Comparison of ENCODE assay signal across 8 cellular contexts in genomic region chr19:3761382-3762129, GRCh38. TPM values are rescaled to one million over a fixed set of nuclear protein-coding genes. Genes with fewer than 3 reads are reported as not detected.
DNase-seq lines count a peak whose midpoint lies in the region; ATAC-seq and TF ChIP-seq lines count a peak whose summit lies in the region.

A gene with protein sequence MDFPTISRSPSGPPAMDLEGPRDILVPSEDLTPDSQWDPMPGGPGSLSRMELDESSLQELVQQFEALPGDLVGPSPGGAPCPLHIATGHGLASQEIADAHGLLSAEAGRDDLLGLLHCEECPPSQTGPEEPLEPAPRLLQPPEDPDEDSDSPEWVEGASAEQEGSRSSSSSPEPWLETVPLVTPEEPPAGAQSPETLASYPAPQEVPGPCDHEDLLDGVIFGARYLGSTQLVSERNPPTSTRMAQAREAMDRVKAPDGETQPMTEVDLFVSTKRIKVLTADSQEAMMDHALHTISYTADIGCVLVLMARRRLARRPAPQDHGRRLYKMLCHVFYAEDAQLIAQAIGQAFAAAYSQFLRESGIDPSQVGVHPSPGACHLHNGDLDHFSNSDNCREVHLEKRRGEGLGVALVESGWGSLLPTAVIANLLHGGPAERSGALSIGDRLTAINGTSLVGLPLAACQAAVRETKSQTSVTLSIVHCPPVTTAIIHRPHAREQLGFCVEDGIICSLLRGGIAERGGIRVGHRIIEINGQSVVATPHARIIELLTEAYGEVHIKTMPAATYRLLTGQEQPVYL (minus strand): TSS chr19:3761692. CDS start chr19:3760264, 1,428 bp downstream.

- peak; percentile 87 for TF ChIP-seq CTCF in HFFc6 (IDR thresholded peaks at IDR 0.05)
- TF ChIP-seq CTCF in SU-DHL-6 (IDR thresholded peaks at IDR 0.05; ENCODE audit: insufficient read depth, low read length, poor library complexity, severe bottlenecking): peak; percentile 69
- peak; percentile 94 for TF ChIP-seq CTCF in parathyroid adenoma (IDR thresholded peaks at IDR 0.05)
- TF ChIP-seq CTCF in tibial artery (IDR thresholded peaks at IDR 0.05): peak; percentile 70

- H2AFZ ChIP-seq in SU-DHL-6 (ENCODE audit: low read depth, low read length, severe bottlenecking) (peak within 1 kb of the TSS; percentile 92), parathyroid adenoma (peak within 1 kb of the TSS; percentile 98)

- H3K36me3 Mint-ChIP-seq in HFFc6 (ENCODE audit: low read depth): peaks cover 9% of the 10 kb centered on the region; the same call in 1 of the 2 replicates
- peaks cover 10% of the 10 kb centered on the region for H3K36me3 Mint-ChIP-seq in activated naive CD8-positive, alpha-beta T cell treated with anti-CD3 and anti-CD28 coated beads, Interleukin-2, amount 10 ng/mL, durations not matched to agents 7 days and 5 days

- H3K79me2 ChIP-seq in SU-DHL-6 (ENCODE audit: insufficient read depth, low read length) (peaks cover 23% of the 10 kb centered on the region), parathyroid adenoma (peaks cover 5% of the 10 kb centered on the region)

- no peaks in the 10 kb centered on the region for H4K20me1 ChIP-seq in SU-DHL-6 (ENCODE audit: low read depth, low read length)

- intact Hi-C loops in Right ventricle myocardium superior (cut with DNase I) (no loop called here), tibial artery (cut with DNase I; ENCODE audit: low total_unique reads) (loop anchor here (10.0 kb wide), 1 partner anchor 203 kb away; no protein-coding TSS in a partner anchor)

- peak within 1 kb of the TSS; percentile 98 for H3K4me3 Mint-ChIP-seq in HFFc6
- peak within 1 kb of the TSS; percentile 99 for H3K4me3 Mint-ChIP-seq in activated naive CD8-positive, alpha-beta T cell treated with anti-CD3 and anti-CD28 coated beads, Interleukin-2, amount 10 ng/mL, durations not matched to agents 7 days and 5 days

- peaks cover 10% of the 10 kb centered on the region for H3F3A ChIP-seq in SU-DHL-6 (ENCODE audit: insufficient read depth)

- H3K9ac ChIP-seq in ES-I3 (ENCODE audit: low read depth, low read length) (peak within 1 kb of the TSS; percentile 99), SU-DHL-6 (ENCODE audit: low read length) (peak within 1 kb of the TSS; percentile 87), parathyroid adenoma (peak within 1 kb of the TSS; percentile 87)

- peak; percentile 55 for ATAC-seq in activated naive CD8-positive, alpha-beta T cell treated with anti-CD3 and anti-CD28 coated beads, Interleukin-2, amount 10 ng/mL, durations not matched to agents 7 days and 5 days (ENCODE audit: low read depth)
- peak; percentile 70 for ATAC-seq in Right ventricle myocardium superior (ENCODE audit: poor library complexity)

- peak; percentile 78 for DNase-seq in HFFc6
- peak; percentile 74 for DNase-seq in NCI-H1105 treated with DMSO at 0.1 percent for 48 hours (lab: John Stamatoyannopoulos, UW)
- DNase-seq in activated naive CD8-positive, alpha-beta T cell treated with anti-CD3 and anti-CD28 coated beads, Interleukin-2, amount 10 ng/mL, durations not matched to agents 7 days and 5 days: peak; percentile 99
- DNase-seq in Right ventricle myocardium superior: peak; percentile 97
- peak; percentile 92 to 94 for DNase-seq in tibial artery

- H3K27ac ChIP-seq in SU-DHL-6 (ENCODE audit: low read depth, low read length) (peak within 1 kb of the TSS; percentile 94), parathyroid adenoma (peak within 1 kb of the TSS; percentile 97), tibial artery (peak within 1 kb of the TSS; percentile 95 to 99)

- peak within 1 kb of the TSS; percentile 100 for H3K27ac Mint-ChIP-seq in HFFc6
- H3K27ac Mint-ChIP-seq in activated naive CD8-positive, alpha-beta T cell treated with anti-CD3 and anti-CD28 coated beads, Interleukin-2, amount 10 ng/mL, durations not matched to agents 7 days and 5 days: peak within 1 kb of the TSS; percentile 100

- H3K9me3 Mint-ChIP-seq in HFFc6: no peaks in the 10 kb centered on the region
- H3K9me3 Mint-ChIP-seq in activated naive CD8-positive, alpha-beta T cell treated with anti-CD3 and anti-CD28 coated beads, Interleukin-2, amount 10 ng/mL, durations not matched to agents 7 days and 5 days: peaks cover 1% of the 10 kb centered on the region

- H3K4me3 ChIP-seq in SU-DHL-6 (ENCODE audit: insufficient read depth, low read length, poor library complexity, severe bottlenecking): peak within 1 kb of the TSS; percentile 91
- H3K4me3 ChIP-seq in parathyroid adenoma (ENCODE audit: low read depth, low read length): peak within 1 kb of the TSS; percentile 100
- peak within 1 kb of the TSS; percentile 77 to 92 for H3K4me3 ChIP-seq in tibial artery

- POLR2A ChIA-PET in activated naive CD8-positive, alpha-beta T cell treated with anti-CD3 and anti-CD28 coated beads, Interleukin-2, amount 10 ng/mL, durations not matched to agents 7 days and 5 days (lab: Charles Lee): interaction anchor here (0.6 to 4.1 kb wide), 8 partner anchors 18 to 554 kb away, joined by 3 to 54 read pairs (median 6); no protein-coding TSS in a partner anchor

- peaks cover 16% of the 10 kb centered on the region for H3K4me1 Mint-ChIP-seq in HFFc6 (ENCODE audit: low read depth)
- peaks cover 21% of the 10 kb centered on the region for H3K4me1 Mint-ChIP-seq in activated naive CD8-positive, alpha-beta T cell treated with anti-CD3 and anti-CD28 coated beads, Interleukin-2, amount 10 ng/mL, durations not matched to agents 7 days and 5 days

- H3K27me3 ChIP-seq in SU-DHL-6 (ENCODE audit: low read length) (no peaks in the 10 kb centered on the region), parathyroid adenoma (ENCODE audit: control insufficient read depth, insufficient read depth, low read length) (no peaks in the 10 kb centered on the region), tibial artery (no peaks in the 10 kb centered on the region)

- H3K4me2 ChIP-seq in SU-DHL-6 (ENCODE audit: low read depth, low read length, poor library complexity, severe bottlenecking) (peak within 1 kb of the TSS; percentile 69), parathyroid adenoma (ENCODE audit: low read length) (peak within 1 kb of the TSS; percentile 99)

- H3K9me2 ChIP-seq in SU-DHL-6 (replicated peaks; ENCODE audit: insufficient read depth, low read length): no peaks in the 10 kb centered on the region

- no peaks in the 10 kb centered on the region for H3K9me3 ChIP-seq in ES-I3 (ENCODE audit: control insufficient read depth, insufficient read depth, low read length)
- H3K9me3 ChIP-seq in SU-DHL-6 (ENCODE audit: insufficient read depth, low read length): no peaks in the 10 kb centered on the region
- no peaks in the 10 kb centered on the region for H3K9me3 ChIP-seq in parathyroid adenoma (ENCODE audit: control insufficient read depth, low read length)
- H3K9me3 ChIP-seq in tibial artery: no peaks in the 10 kb centered on the region

- H3K4me1 ChIP-seq in ES-I3 (ENCODE audit: insufficient read depth, low read length): no peaks in the 10 kb centered on the region
- no peaks in the 10 kb centered on the region for H3K4me1 ChIP-seq in parathyroid adenoma
- peaks cover 0 to 43% (median 35%) of the 10 kb centered on the region in 4 donors for H3K4me1 ChIP-seq in tibial artery

- peaks cover 1% of the 10 kb centered on the region; the same call in 1 of the 2 replicates for H3K27me3 Mint-ChIP-seq in HFFc6 (ENCODE audit: insufficient read depth)
- no peaks in the 10 kb centered on the region for H3K27me3 Mint-ChIP-seq in activated naive CD8-positive, alpha-beta T cell treated with anti-CD3 and anti-CD28 coated beads, Interleukin-2, amount 10 ng/mL, durations not matched to agents 7 days and 5 days

- H3K36me3 ChIP-seq in ES-I3 (ENCODE audit: insufficient read depth, low read length) (no peaks in the 10 kb centered on the region), SU-DHL-6 (ENCODE audit: low read length) (no peaks in the 10 kb centered on the region), parathyroid adenoma (ENCODE audit: control insufficient read depth, insufficient read depth, low read length) (no peaks in the 10 kb centered on the region), tibial artery (peaks cover 4 to 51% (median 35%) of the 10 kb centered on the region in 3 donors)

RNA-seq across cellular contexts. Expression of the gene that starts here (rescaled TPM):
- total RNA-seq in HFFc6 (2021; fragmentation: NEBNext Ultra II Directional; extraction: Animal tissue kit (Norgen Biotek cat#: 25700)): 10 to 100 TPM in 4 of 6 experiments, 1 to 10 TPM in 2; 9.1 to 13.8 (median 10.4) TPM
- 10 to 100 TPM; 54.5 to 61.9 TPM for total RNA-seq in activated naive CD8-positive, alpha-beta T cell treated with anti-CD3 and anti-CD28 coated beads, Interleukin-2, amount 10 ng/mL, durations not matched to agents 7 days and 5 days
- total RNA-seq in Right ventricle myocardium superior: 12.3 TPM

Comparison
In these comparisons a context has a peak if more than half of its experiments do, and no peak if none do; other contexts are left out.
1. Peak in every context shown above with its lines: DNase-seq, ATAC-seq, H3K4me3 ChIP-seq and H3K27ac ChIP-seq.